In genomic region chr12:48486261-48486660, GRCh38 we compare ENCODE assay signal across 33 cellular contexts. TPM values are rescaled to one million over a fixed set of nuclear protein-coding genes. Genes with fewer than 3 reads are reported as not detected.
"Had no signal": no experiment of that assay in that cellular context is flagged by ENCODE, and none has a peak within 500 bp of the region (broad histone marks: within the 10 kb centered on the region; RNA-seq: fewer than 3 reads in every experiment).

No MANE protein-coding gene starts in this region.

- H3K9ac ChIP-seq: neural progenitor cell, parathyroid adenoma had no signal

- ATAC-seq: gastroesophageal sphincter; heart left ventricle; left cardiac atrium; left lung; naive thymus-derived CD4-positive, alpha-beta T cell; sciatic nerve; stimulated activated naive CD8-positive, alpha-beta T cell treated with anti-CD3 and anti-CD28 coated beads, Interleukin-15, amount 100 ng/mL, for 72 hours had no signal

- H3K9me3 ChIP-seq: gastroesophageal sphincter, heart left ventricle, left lung, thyroid gland had no signal

- H3K4me2 ChIP-seq: hepatocyte, neural progenitor cell, smooth muscle cell had no signal

- DNase-seq: cortex of kidney; foreskin fibroblast; heart left ventricle; left cardiac atrium; left lung; mesendoderm; midbrain; naive thymus-derived CD4-positive, alpha-beta T cell; stimulated activated CD4-positive, alpha-beta T cell treated with anti-CD3 and anti-CD28 coated beads, Interleukin-12 subunit alpha, Interleukin-12 subunit beta, amount 100 ng/mL, for 4 hours; stimulated activated CD4-positive, alpha-beta T cell treated with anti-CD3 and anti-CD28 coated beads, Interleukin-1b, Interleukin-23, amount 100 ng/mL, for 48 hours; stimulated activated CD4-positive, alpha-beta T cell treated with anti-CD3 and anti-CD28 coated beads, Interleukin-4, amount 100 ng/mL, for 1 hour; stimulated activated CD8-positive, alpha-beta memory T cell treated with anti-CD3 and anti-CD28 coated beads, Interleukin-4, amount 100 ng/mL, for 48 hours; stimulated activated naive CD4-positive, alpha-beta T cell; stimulated activated naive CD8-positive, alpha-beta T cell treated with anti-CD3 and anti-CD28 coated beads, Interleukin-15, amount 100 ng/mL, for 72 hours; thyroid gland; trophoblast cell had no signal

- H3K36me3 ChIP-seq: gastroesophageal sphincter, heart left ventricle, left lung, neural progenitor cell, thyroid gland had no signal

- H3K79me2 ChIP-seq: hepatocyte, parathyroid adenoma had no signal

- H3K4me3 ChIP-seq: gastroesophageal sphincter, heart left ventricle, hepatocyte, left lung, neural progenitor cell, smooth muscle cell, thyroid gland had no signal

- H2AFZ ChIP-seq: hepatocyte, neural progenitor cell, parathyroid adenoma had no signal

- H3K27ac ChIP-seq: gastroesophageal sphincter, heart left ventricle, hepatocyte, left lung, neural progenitor cell, parathyroid adenoma, thyroid gland had no signal

- H3K4me1 ChIP-seq: gastroesophageal sphincter, heart left ventricle, left lung, neural progenitor cell, parathyroid adenoma, thyroid gland had no signal

- H3K27me3 ChIP-seq: gastroesophageal sphincter, heart left ventricle, hepatocyte, left lung, neural progenitor cell, thyroid gland had no signal

RNA-seq across cellular contexts. Expression of gene C12orf54, which starts 4.0 kb away (rescaled TPM):
- total RNA-seq: dermis microvascular lymphatic vessel endothelial cell; epithelial cell of proximal tubule; gastroesophageal sphincter; heart left ventricle; hepatocyte; kidney epithelial cell; left cardiac atrium; left lung; lower leg skin; lung microvascular endothelial cell; mucosa of gallbladder; naive thymus-derived CD4-positive, alpha-beta T cell; osteoblast; progenitor cell of endocrine pancreas; subcutaneous adipose tissue; temporal lobe; thyroid gland had no signal
- polyA plus RNA-seq: heart left ventricle; naive thymus-derived CD4-positive, alpha-beta T cell had no signal

RNA-seq across cellular contexts. Expression of gene ANP32D, which starts 13.9 kb away (rescaled TPM):
- total RNA-seq: dermis microvascular lymphatic vessel endothelial cell; epithelial cell of proximal tubule; heart left ventricle; hepatocyte; kidney epithelial cell; left cardiac atrium; left lung; lower leg skin; lung microvascular endothelial cell; mucosa of gallbladder; naive thymus-derived CD4-positive, alpha-beta T cell; osteoblast; progenitor cell of endocrine pancreas; smooth muscle cell; subcutaneous adipose tissue; thyroid gland; ureter had no signal
- polyA plus RNA-seq: heart left ventricle; hepatocyte; naive thymus-derived CD4-positive, alpha-beta T cell; smooth muscle cell had no signal

RNA-seq across cellular contexts. Expression of gene OR8S1, which starts 39.2 kb away (rescaled TPM):
- total RNA-seq: dermis microvascular lymphatic vessel endothelial cell; epithelial cell of proximal tubule; gastroesophageal sphincter; heart left ventricle; kidney epithelial cell; left cardiac atrium; left lung; lower leg skin; lung microvascular endothelial cell; mucosa of gallbladder; naive thymus-derived CD4-positive, alpha-beta T cell; osteoblast; progenitor cell of endocrine pancreas; smooth muscle cell; subcutaneous adipose tissue; temporal lobe; thyroid gland; ureter had no signal
- polyA plus RNA-seq: heart left ventricle; naive thymus-derived CD4-positive, alpha-beta T cell; smooth muscle cell had no signal
